ENCODE assay signal across 8 cellular contexts in the genomic region with DNA sequence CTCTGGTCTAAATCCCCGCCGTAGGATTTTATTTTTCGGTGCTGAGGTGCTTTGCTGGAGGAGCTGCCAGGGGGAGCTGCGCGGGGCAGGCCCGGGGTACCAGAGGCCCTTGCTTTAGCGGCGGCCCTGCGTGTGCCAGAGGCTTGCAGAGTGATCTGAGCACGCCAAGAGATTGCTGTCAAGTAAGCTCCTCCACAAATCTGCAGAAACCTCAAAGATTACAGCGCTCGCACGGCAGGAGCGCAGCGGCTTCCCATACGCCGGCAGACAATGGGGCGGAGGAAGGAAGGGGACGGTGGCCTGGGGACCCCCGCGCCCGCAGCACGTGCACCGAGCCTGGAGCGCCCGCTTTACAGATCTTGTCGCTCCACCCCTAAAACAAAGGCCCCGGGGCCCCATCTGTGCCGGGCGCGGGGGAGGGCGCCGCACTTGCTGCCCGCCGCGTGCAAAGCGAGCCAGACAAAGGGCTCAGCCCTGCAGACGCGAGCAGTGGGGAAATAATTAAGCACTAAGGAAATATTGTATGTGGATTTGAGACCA. TPM values are rescaled to one million over a fixed set of nuclear protein-coding genes. Genes with fewer than 3 reads are reported as not detected.
DNase-seq lines count a peak whose midpoint lies in the region; ATAC-seq and TF ChIP-seq lines count a peak whose summit lies in the region.

No MANE protein-coding gene starts in this region.

- no peaks in the 10 kb centered on the region for H3F3A ChIP-seq in PC-9 (ENCODE audit: insufficient read depth, low read depth)

- CTCF ChIA-PET in AG04450 (lab: Charles Lee) (interaction anchor here (2.6 kb wide), 1 partner anchor 114 kb away, joined by 14 read pairs; no protein-coding TSS in a partner anchor), PC-9 (lab: Charles Lee) (no interaction called here)

- H3K79me2 ChIP-seq in PC-9 (ENCODE audit: low read depth), result no peaks in the 10 kb centered on the region

- H2AFZ ChIP-seq in PC-9, result no peak overlapping the region

- peak overlapping the region; percentile 70 for H3K27ac Mint-ChIP-seq in activated naive CD8-positive, alpha-beta T cell

- peak; percentile 64 for ATAC-seq in stimulated activated naive CD8-positive, alpha-beta T cell treated with anti-CD3 and anti-CD28 coated beads, Interleukin-15, Interleukin-2, amounts not matched to agents 100 U/mL and 50 U/mL, for 24 hours
- ATAC-seq in GM19463 (IDR thresholded peaks at IDR 0.05; ENCODE audit: unreplicated experiment), result no peak

- no peaks in the 10 kb centered on the region for H4K20me1 ChIP-seq in PC-9 (ENCODE audit: insufficient read depth)

- no peak for DNase-seq in AG04450 (ENCODE audit: low read depth, low spot score)
- DNase-seq in KBM-7, result peak; percentile 90
- peak; percentile 55 for DNase-seq in stimulated activated naive CD8-positive, alpha-beta T cell treated with anti-CD3 and anti-CD28 coated beads, Interleukin-15, Interleukin-2, amounts not matched to agents 100 U/mL and 50 U/mL, for 24 hours
- no peak for DNase-seq in PC-9
- DNase-seq in amniotic stem cell (lab: John Stamatoyannopoulos, UW), result no peak

- H3K4me2 ChIP-seq in PC-9, result no peak overlapping the region

- H3K4me1 ChIP-seq in PC-9 (replicated peaks; ENCODE audit: insufficient read depth), result no peaks in the 10 kb centered on the region

- intact Hi-C loops in PC-9 (cut with micrococcal nuclease; ENCODE audit: unreplicated experiment), result no loop called here

- no peaks in the 10 kb centered on the region for H3K27me3 Mint-ChIP-seq in activated naive CD8-positive, alpha-beta T cell

- H3K4me1 Mint-ChIP-seq in activated naive CD8-positive, alpha-beta T cell (ENCODE audit: low read depth), result peaks cover 16% of the 10 kb centered on the region

- no peaks in the 10 kb centered on the region for H3K36me3 ChIP-seq in PC-9 (ENCODE audit: low read depth)

- no peaks in the 10 kb centered on the region for H3K9me2 ChIP-seq in PC-9 (ENCODE audit: insufficient read depth)

- H3K9me3 Mint-ChIP-seq in activated naive CD8-positive, alpha-beta T cell (ENCODE audit: low read depth), result no peaks in the 10 kb centered on the region

- H3K27me3 ChIP-seq in AG04450 (ENCODE audit: control insufficient read depth, insufficient read depth, low read length) (peaks cover 31% of the 10 kb centered on the region), PC-9 (ENCODE audit: insufficient read depth, low read depth) (peaks cover 32% of the 10 kb centered on the region)

- no peaks in the 10 kb centered on the region for H3K36me3 Mint-ChIP-seq in activated naive CD8-positive, alpha-beta T cell

- H3K4me3 ChIP-seq in AG04450 (ENCODE audit: low read depth, low read length) (peak overlapping the region; percentile 44), iPS-11a (ENCODE audit: low read depth, low read length) (peak overlapping the region; percentile 10), PC-9 (no peak overlapping the region)

- TF ChIP-seq CTCF in AG04450 (IDR thresholded peaks at IDR 0.05; ENCODE audit: low read depth, low read length) (0 out of 2 replicates have a peak, but pooled peaks have one; percentile 5), PC-9 (conservative IDR thresholded peaks at IDR 0.05) (no peak)

- POLR2A ChIA-PET in AG04450 (lab: Yijun Ruan, JAX), result no interaction called here
- POLR2A ChIA-PET in PC-9 (lab: Charles Lee; ENCODE audit: unreplicated experiment), result no interaction called here

- in situ Hi-C loops in KBM-7 (cut with MboI; ENCODE audit: low pct_unique_long_range_greater_than_20kb, low sequenced_read_pairs), result no loop called here

- BruUV-seq in PC-9 (replicated peaks; lab: Mats Ljungman, UMichigan), result no TSS peak

- no peaks in the 10 kb centered on the region for H3K9me3 ChIP-seq in AG04450 (ENCODE audit: control insufficient read depth, insufficient read depth, low read length)
- H3K9me3 ChIP-seq in PC-9 (ENCODE audit: insufficient read depth, low read depth), result no peaks in the 10 kb centered on the region

- peak overlapping the region; percentile 67 for H3K4me3 Mint-ChIP-seq in activated naive CD8-positive, alpha-beta T cell

- H3K27ac ChIP-seq in AG04450 (ENCODE audit: low read depth, low read length) (no peak overlapping the region), PC-9 (no peak overlapping the region)

RNA-seq across cellular contexts. Expression of gene C19orf12, which starts 9.1 kb away (rescaled TPM):
- polyA plus RNA-seq in AG04450 (2011; rRNA removed), result 27.1 and 27.9 TPM in 2 replicates
- 10.9 and 11.3 TPM in 2 replicates for polyA minus RNA-seq in AG04450 (2011; rRNA and poly(A)+ RNA removed)
- 14.8 and 15.4 TPM in 2 replicates for total RNA-seq in PC-9 (2021)

RNA-seq across cellular contexts. Expression of gene PLEKHF1, which starts 58.9 kb away (rescaled TPM):
- polyA plus RNA-seq in AG04450 (2011; rRNA removed), result 5.4 and 6.4 TPM in 2 replicates
- 7.9 and 10.2 TPM in 2 replicates for polyA minus RNA-seq in AG04450 (2011; rRNA and poly(A)+ RNA removed)
- 16.0 and 18.0 TPM in 2 replicates for total RNA-seq in PC-9 (2021)

Comparison
In these comparisons a context has a peak if more than half of its experiments do, and no peak if none do; other contexts are left out.
1. DNase-seq: peak in KBM-7 (single experiment) and stimulated activated naive CD8-positive, alpha-beta T cell treated with anti-CD3 and anti-CD28 coated beads, Interleukin-15, Interleukin-2, amounts not matched to agents 100 U/mL and 50 U/mL, for 24 hours (single experiment); none in AG04450 (single experiment), PC-9 (0 of 2) and amniotic stem cell (single experiment).